Comparison of ENCODE assay signal across 16 cellular contexts in genomic region chr18:59744271-59744721, GRCh38. TPM values are rescaled to one million over a fixed set of nuclear protein-coding genes. Genes with fewer than 3 reads are reported as not detected.
DNase-seq lines count a peak whose midpoint lies in the region; ATAC-seq and TF ChIP-seq lines count a peak whose summit lies in the region.
"Had no signal": no experiment of that assay in that cellular context is flagged by ENCODE, and none has a peak within 500 bp of the region (broad histone marks: within the 10 kb centered on the region; RNA-seq: fewer than 3 reads in every experiment).

No MANE protein-coding gene starts in this region.

- H4K20me1 ChIP-seq in fibroblast of lung (ENCODE audit: control insufficient read depth, extremely low read depth, insufficient read depth, low read length), result no peaks in the 10 kb centered on the region
- no peaks in the 10 kb centered on the region for H4K20me1 ChIP-seq in smooth muscle cell (ENCODE audit: low read depth)

- ATAC-seq in RWPE2 (ENCODE audit: low read depth), result peak; percentile 83
- ATAC-seq: activated naive CD8-positive, alpha-beta T cell treated with anti-CD3 and anti-CD28 coated beads, Interleukin-2, amount 50 U/mL, for 24 hours; HepG2; left ventricle myocardium superior had no signal

- H3K79me2 ChIP-seq in fibroblast of lung (ENCODE audit: control insufficient read depth, insufficient read depth, low read length), result no peaks in the 10 kb centered on the region
- no peaks in the 10 kb centered on the region for H3K79me2 ChIP-seq in smooth muscle cell (ENCODE audit: low read depth)
- H3K79me2 ChIP-seq: hepatocyte had no signal

- H3K9ac ChIP-seq in fibroblast of lung (ENCODE audit: insufficient read depth, low read length) (no peak overlapping the region), smooth muscle cell (ENCODE audit: low read depth) (no peak overlapping the region)

- peak; percentile 94 for DNase-seq in GM04504 (ENCODE audit: low read depth)
- no peak for DNase-seq in RWPE2 (ENCODE audit: low spot score)
- DNase-seq in fibroblast of lung (ENCODE audit: low read depth in 2 of 2), result peak; percentile 97 to 98
- no peak for DNase-seq in smooth muscle cell (lab: John Stamatoyannopoulos, UW; ENCODE audit: unreplicated experiment)
- DNase-seq in NCI-H2081 treated with DMSO at 0.1 percent for 48 hours (lab: John Stamatoyannopoulos, UW), result no peak
- DNase-seq in DMS79 (lab: John Stamatoyannopoulos, UW), result no peak
- no peak for DNase-seq in activated gamma-delta T cell (lab: John Stamatoyannopoulos, UW)
- DNase-seq: activated B cell treated with CpG ODN at 0.5 μM for 24 hours; activated CD8-positive, alpha-beta memory T cell treated with anti-CD3 and anti-CD28 coated beads, Interleukin-2, amount 50 U/mL, for 4 hours; activated naive CD8-positive, alpha-beta T cell treated with anti-CD3 and anti-CD28 coated beads, Interleukin-2, amount 50 U/mL, for 24 hours; Caco-2; left ventricle myocardium superior; NCI-H1417 treated with DMSO at 0.1 percent for 48 hours; NCI-H774 had no signal

- TF ChIP-seq CTCF in RWPE2 (IDR thresholded peaks at IDR 0.05; ENCODE audit: poor library complexity, severe bottlenecking), result no peak
- no peak for TF ChIP-seq CTCF in fibroblast of lung (conservative IDR thresholded peaks at IDR 0.05 in 1 of 2, IDR thresholded peaks at IDR 0.05 in 1 of 2; ENCODE audit: low read depth in 1 of 2, low read length in 2 of 2)
- no peak for TF ChIP-seq CTCF in smooth muscle cell (IDR thresholded peaks at IDR 0.05; ENCODE audit: borderline replicate concordance, insufficient read depth, poor library complexity, severe bottlenecking)

- no peaks in the 10 kb centered on the region for H3K36me3 ChIP-seq in RWPE2 (ENCODE audit: low read depth)
- no peaks in the 10 kb centered on the region for H3K36me3 ChIP-seq in fibroblast of lung (ENCODE audit: control insufficient read depth, insufficient read depth, low read length)
- no peaks in the 10 kb centered on the region for H3K36me3 ChIP-seq in smooth muscle cell (ENCODE audit: low read depth)

- no peak overlapping the region for H3K4me3 ChIP-seq in RWPE2 (ENCODE audit: severe bottlenecking)
- no peak overlapping the region for H3K4me3 ChIP-seq in fibroblast of lung (replicated peaks in 1 of 4; ENCODE audit: control extremely low read depth in 1 of 4, insufficient read depth in 1 of 4, low read depth in 3 of 4, low read length in 4 of 4)
- no peak overlapping the region for H3K4me3 ChIP-seq in smooth muscle cell
- H3K4me3 ChIP-seq: hepatocyte had no signal

- no peaks in the 10 kb centered on the region for H3K27me3 ChIP-seq in RWPE2 (ENCODE audit: insufficient read depth, poor library complexity, severe bottlenecking)
- H3K27me3 ChIP-seq in fibroblast of lung (ENCODE audit: control insufficient read depth, insufficient read depth, low read length), result no peaks in the 10 kb centered on the region
- no peaks in the 10 kb centered on the region for H3K27me3 ChIP-seq in smooth muscle cell (ENCODE audit: low read depth)
- H3K27me3 ChIP-seq: hepatocyte had no signal

- H3K4me2 ChIP-seq in fibroblast of lung (ENCODE audit: extremely low read depth, insufficient read depth, low read length) (no peak overlapping the region), smooth muscle cell (no peak overlapping the region)
- H3K4me2 ChIP-seq: hepatocyte had no signal

- H3K4me1 ChIP-seq in RWPE2 (ENCODE audit: insufficient read depth, poor library complexity, severe bottlenecking), result peaks cover 34% of the 10 kb centered on the region
- peaks cover 29% of the 10 kb centered on the region for H3K4me1 ChIP-seq in fibroblast of lung (ENCODE audit: control insufficient read depth, extremely low read depth, insufficient read depth, low read length)
- no peaks in the 10 kb centered on the region for H3K4me1 ChIP-seq in smooth muscle cell (ENCODE audit: low read depth)
- H3K4me1 ChIP-seq: Caco-2 had no signal

- H3K27ac ChIP-seq in RWPE2 (ENCODE audit: poor library complexity, severe bottlenecking), result peak overlapping the region; percentile 97
- peak overlapping the region; percentile 88 for H3K27ac ChIP-seq in fibroblast of lung (ENCODE audit: insufficient read depth, low read length)
- peak overlapping the region; percentile 81 for H3K27ac ChIP-seq in smooth muscle cell (ENCODE audit: low read depth)
- H3K27ac ChIP-seq: hepatocyte had no signal

- no peaks in the 10 kb centered on the region for H3K9me3 ChIP-seq in RWPE2 (ENCODE audit: severe bottlenecking)
- no peaks in the 10 kb centered on the region for H3K9me3 ChIP-seq in fibroblast of lung (ENCODE audit: control insufficient read depth, insufficient read depth, low read depth, low read length)
- no peaks in the 10 kb centered on the region for H3K9me3 ChIP-seq in smooth muscle cell (replicated peaks; ENCODE audit: low read depth)
- H3K9me3 ChIP-seq: Caco-2 had no signal

- H2AFZ ChIP-seq in fibroblast of lung (ENCODE audit: low read length) (no peak overlapping the region), smooth muscle cell (ENCODE audit: low read depth) (no peak overlapping the region)
- H2AFZ ChIP-seq: hepatocyte had no signal

- no peaks in the 10 kb centered on the region for H3F3A ChIP-seq in smooth muscle cell (ENCODE audit: low read depth)

- 50% methylated on average over 4 of the region's 4 CpGs for WGBS in smooth muscle cell (ENCODE audit: low lambda C conversion rate)

RNA-seq across cellular contexts. Expression of gene CCBE1, which starts 47.1 kb away (rescaled TPM):
- total RNA-seq in fibroblast of lung, result 60.9 and 122 TPM in 2 replicates
- 122 and 178 TPM in 2 replicates for polyA plus RNA-seq in fibroblast of lung
- 141 and 169 TPM in 2 replicates for polyA plus RNA-seq in fibroblast of lung (2012)
- 94.6 and 298 TPM in 2 replicates for polyA minus RNA-seq in fibroblast of lung (ENCODE audit: low replicate concordance)
- total RNA-seq in smooth muscle cell, result under 0.01 and 3.1 TPM in 2 replicates
- 1.5 TPM in 1 of 2 replicates, not detected in the other for polyA plus RNA-seq in smooth muscle cell
- total RNA-seq: HepG2 had no signal
- polyA plus RNA-seq: HepG2 had no signal

Comparison
In these comparisons a context has a peak if more than half of its experiments do, and no peak if none do; other contexts are left out.
1. DNase-seq: peak in GM04504 (single experiment) and fibroblast of lung (2 of 2); none in RWPE2 (single experiment), smooth muscle cell (single experiment), NCI-H2081 treated with DMSO at 0.1 percent for 48 hours (single experiment), DMS79 (single experiment) and activated gamma-delta T cell (single experiment).
2. RNA of gene CCBE1, which starts 47.1 kb away (total RNA-seq): 60.9 to 122 TPM in fibroblast of lung; under 0.01 to 3.1 TPM in smooth muscle cell; every median in the first group is over 10 times any median in the second.
3. Peak in every context shown above with its lines, with median percentiles within 50 percentile points of each other: H3K27ac ChIP-seq.